Comparison of ENCODE assay signal across 24 cellular contexts in the genomic region with DNA sequence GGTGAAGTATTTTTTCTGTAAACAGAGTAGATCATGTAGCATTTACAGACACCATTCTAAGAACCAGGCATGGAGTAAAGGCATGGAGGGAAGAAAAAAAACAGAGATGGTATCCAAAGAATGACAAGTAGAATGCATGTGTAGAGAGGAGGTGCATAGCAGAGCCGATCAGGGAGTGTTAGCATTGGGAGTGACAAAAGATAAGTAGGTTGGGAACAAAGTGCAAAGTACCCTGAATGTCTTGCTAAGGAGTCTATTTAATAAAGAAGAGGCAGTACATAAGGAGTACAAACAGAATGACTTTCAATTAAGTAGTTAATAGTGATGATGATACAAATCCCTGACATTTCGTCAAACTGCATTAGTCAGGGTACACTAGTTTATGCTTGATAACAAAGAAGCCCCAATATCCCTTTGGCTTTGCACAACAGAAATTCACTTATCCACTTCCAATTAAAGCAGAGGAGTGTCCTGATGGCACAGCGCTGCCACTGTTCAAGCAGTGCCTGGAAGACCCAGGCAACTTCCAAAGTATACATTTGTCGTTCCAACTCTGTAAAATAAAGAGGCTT.
"Had no signal": no experiment of that assay in that cellular context is flagged by ENCODE, and none has a peak within 500 bp of the region (broad histone marks: within the 10 kb centered on the region; RNA-seq: fewer than 3 reads in every experiment).

No MANE protein-coding gene starts in this region.

- H3K27ac ChIP-seq: heart right ventricle, left lung, lower lobe of right lung, ovary, right atrium auricular region, skin epidermis, spleen, suprapubic skin, thoracic aorta, tibial artery, upper lobe of left lung, vagina had no signal

- DNase-seq: heart right ventricle; hippocampal formation; kidney glomerular epithelial cell; left cardiac atrium; left lung; lower lobe of right lung; mammary epithelial cell; mesenchymal stem cell; naive thymus-derived CD4-positive, alpha-beta T cell; ovary; spleen; stimulated activated CD4-positive, alpha-beta T cell treated with anti-CD3 and anti-CD28 coated beads, Interleukin-4, amount 100 ng/mL, for 24 hours; stimulated activated naive CD4-positive, alpha-beta T cell; tibial artery; upper lobe of left lung had no signal

- H3K27me3 ChIP-seq: left lung, ovary, right atrium auricular region, spleen, suprapubic skin, tibial artery, upper lobe of left lung, vagina had no signal

- H3K9me3 ChIP-seq: lower lobe of right lung, ovary, right atrium auricular region, suprapubic skin, thoracic aorta, tibial artery, vagina had no signal

- H3K4me3 ChIP-seq: heart right ventricle, left lung, lower lobe of right lung, ovary, right atrium auricular region, skin epidermis, spleen, suprapubic skin, thoracic aorta, tibial artery, upper lobe of left lung, vagina had no signal

- FAIRE-seq: keratinocyte had no signal

- H3K4me1 ChIP-seq: left lung, lower lobe of right lung, right atrium auricular region, spleen, upper lobe of left lung, vagina had no signal

- H3K36me3 ChIP-seq: heart right ventricle, left lung, lower lobe of right lung, ovary, right atrium auricular region, spleen, suprapubic skin, thoracic aorta, tibial artery, upper lobe of left lung, vagina had no signal

- ATAC-seq: heart right ventricle; left cardiac atrium; left lung; lower lobe of right lung; naive thymus-derived CD4-positive, alpha-beta T cell; natural killer cell treated with Interleukin-12 subunit alpha and Interleukin-12 subunit beta and Interleukin-15 and Interleukin-18, amount 100 ng/mL, for 72 hours; sciatic nerve; stimulated activated effector memory CD8-positive, alpha-beta T cell treated with anti-CD3 and anti-CD28 coated beads, Interleukin-12 subunit alpha, Interleukin-12 subunit beta, amount 100 ng/mL, for 72 hours had no signal
